In the genomic region with DNA sequence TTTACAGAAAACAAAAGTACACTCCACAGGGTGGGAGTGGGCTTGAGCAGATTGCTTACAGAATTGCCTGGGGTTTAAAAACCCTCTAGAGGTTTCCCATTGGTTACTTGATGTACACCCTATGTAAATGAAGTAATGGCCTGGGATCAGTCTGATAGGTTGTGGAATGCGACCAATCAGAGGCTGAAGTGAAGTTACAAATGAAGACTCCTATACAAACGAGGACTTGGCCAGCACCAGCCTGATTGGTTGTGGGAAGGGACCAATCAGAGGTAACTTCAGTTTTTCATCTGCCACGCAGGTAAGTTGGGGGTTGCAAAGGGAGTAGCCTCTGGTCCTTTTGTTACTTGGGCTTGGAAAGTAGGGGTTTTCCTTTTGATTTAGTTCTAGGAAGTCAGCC, we compare ENCODE assay signal across 31 cellular contexts. TPM values are rescaled to one million over a fixed set of nuclear protein-coding genes. Genes with fewer than 3 reads are reported as not detected.
DNase-seq lines count a peak whose midpoint lies in the region; ATAC-seq, FAIRE-seq and TF ChIP-seq lines count a peak whose summit lies in the region.
"Had no signal": no experiment of that assay in that cellular context is flagged by ENCODE, and none has a peak within 500 bp of the region (broad histone marks: within the 10 kb centered on the region; RNA-seq: fewer than 3 reads in every experiment).

No MANE protein-coding gene starts in this region.

- H3K79me2 ChIP-seq in GM23338 (replicated peaks; ENCODE audit: insufficient read depth) (peaks cover 55% of the 10 kb centered on the region), K562 (ENCODE audit: control insufficient read depth, insufficient read depth, low read length) (peaks cover 68% of the 10 kb centered on the region)

- H3K36me3 Mint-ChIP-seq in GM23338 (ENCODE audit: low read depth): peaks cover 46% of the 10 kb centered on the region
- H3K36me3 Mint-ChIP-seq: natural killer cell had no signal

- TF ChIP-seq POLR2A in K562 (conservative IDR thresholded peaks at IDR 0.05): no peak

- DNase-seq in GM23338 (ENCODE audit: low spot score) (peak; percentile 48), NCI-H82 treated with DMSO at 0.1 percent for 48 hours (lab: John Stamatoyannopoulos, UW; ENCODE audit: unreplicated experiment) (peak; percentile 28), K562 (ENCODE audit: extremely low read depth in 1 of 4, low spot score in 3 of 4) (peak in 3 of 4 experiments; percentile 48 to 76 (median 55)), right atrium auricular region (ENCODE audit: low spot score) (no peak), kidney (no peak), NCI-H2227 treated with DMSO at 0.1 percent for 48 hours (lab: John Stamatoyannopoulos, UW) (no peak)
- DNase-seq: activated B cell treated with CpG ODN at 0.5 μM for 24 hours; activated naive CD4-positive, alpha-beta T cell treated with anti-CD3 and anti-CD28 coated beads for 36 hours; amniotic stem cell; DMS53; dorsolateral prefrontal cortex; natural killer cell; NCI-H1105; NCI-H187 treated with DMSO at 0.1 percent for 48 hours; NCI-H524 treated with DMSO at 0.1 percent for 48 hours; nucleus accumbens; Peyer's patch; psoas muscle; SHP77 treated with DMSO at 0.1 percent for 48 hours; stimulated activated CD4-positive, alpha-beta T cell treated with anti-CD3 and anti-CD28 coated beads, Interleukin-4, amount 100 ng/mL, for 1 hour; tibial artery had no signal

- H3K9me1 ChIP-seq in K562 (ENCODE audit: control insufficient read depth, insufficient read depth, low read length): no peaks in the 10 kb centered on the region

- no peaks in the 10 kb centered on the region for H3F3A ChIP-seq in GM23338 (replicated peaks; ENCODE audit: low read depth)

- peaks cover 4% of the 10 kb centered on the region; the same call in 1 of the 3 replicates for H3K9me3 Mint-ChIP-seq in GM23338
- H3K9me3 Mint-ChIP-seq: activated B cell treated with CpG ODN at 0.5 μM for 24 hours; activated naive CD4-positive, alpha-beta T cell treated with anti-CD3 and anti-CD28 coated beads for 36 hours; natural killer cell had no signal

- peak overlapping the region; percentile 45 for H3K27ac ChIP-seq in 22Rv1
- no peak overlapping the region for H3K27ac ChIP-seq in GM23338 (ENCODE audit: low read depth)
- H3K27ac ChIP-seq in K562 (ENCODE audit: extremely low read depth, low read depth, low read length): no peak overlapping the region
- H3K27ac ChIP-seq in right atrium auricular region: no peak overlapping the region
- H3K27ac ChIP-seq in kidney (ENCODE audit: low read depth in 2 of 2, low read length in 2 of 2): no peak overlapping the region
- H3K27ac ChIP-seq: Peyer's patch, vagina had no signal

- H3K4me1 Mint-ChIP-seq in GM23338: no peaks in the 10 kb centered on the region; the same call in 2 of the 3 replicates

- TF ChIP-seq CTCF in 22Rv1 (IDR thresholded peaks at IDR 0.05) (no peak), GM23338 (conservative IDR thresholded peaks at IDR 0.05; ENCODE audit: low read depth in 2 of 2) (no peak), K562 (IDR thresholded peaks at IDR 0.05 in 2 of 3, conservative IDR thresholded peaks at IDR 0.05 in 1 of 3; ENCODE audit: insufficient read depth in 2 of 3, low read depth in 1 of 3, low read length in 3 of 3) (no peak), right atrium auricular region (IDR thresholded peaks at IDR 0.05) (no peak), kidney (IDR thresholded peaks at IDR 0.05; ENCODE audit: borderline replicate concordance, extremely low read depth, insufficient read depth) (no peak)

- peak; percentile 37 for FAIRE-seq in K562 (lab: Jason Lieb, UNC)
- FAIRE-seq in kidney (lab: Jason Lieb, UNC): no peak
- FAIRE-seq: frontal cortex, G401.6, HepG2 had no signal

- no TSS peak for BruUV-seq in K562 (replicated peaks; lab: Mats Ljungman, UMichigan)

- ATAC-seq in GM23338 (peak; percentile 64), K562 (peak; percentile 87), GM21576 (IDR thresholded peaks at IDR 0.05; ENCODE audit: unreplicated experiment) (no peak)
- ATAC-seq: HepG2, natural killer cell, psoas muscle had no signal

- H3K9me3 ChIP-seq in K562 (replicated peaks; ENCODE audit: control insufficient read depth, insufficient read depth, low read depth, low read length) (peaks cover 5% of the 10 kb centered on the region; the same call in 1 of the 2 replicates), right atrium auricular region (no peaks in the 10 kb centered on the region), kidney (ENCODE audit: control insufficient read depth in 1 of 2, low read length in 2 of 2) (no peaks in the 10 kb centered on the region)
- H3K9me3 ChIP-seq: Peyer's patch, psoas muscle, tibial artery, vagina had no signal

- H3K27me3 Mint-ChIP-seq in GM23338 (ENCODE audit: insufficient read depth, low read depth, poor library complexity): peaks cover 9% of the 10 kb centered on the region
- H3K27me3 Mint-ChIP-seq: activated B cell treated with CpG ODN at 0.5 μM for 24 hours, brain had no signal

- no peak overlapping the region for H3K27ac Mint-ChIP-seq in GM23338
- H3K27ac Mint-ChIP-seq: activated B cell treated with CpG ODN at 0.5 μM for 24 hours; activated naive CD4-positive, alpha-beta T cell treated with anti-CD3 and anti-CD28 coated beads for 36 hours; brain; natural killer cell had no signal

- in situ Hi-C loops in K562 (cut with MboI): no loop called here

- H3K9me2 ChIP-seq in GM23338 (ENCODE audit: insufficient read depth): no peaks in the 10 kb centered on the region

- no peak overlapping the region for H3K4me3 ChIP-seq in GM23338
- no peak overlapping the region for H3K4me3 ChIP-seq in K562
- no peak overlapping the region for H3K4me3 ChIP-seq in right atrium auricular region
- H3K4me3 ChIP-seq in kidney (ENCODE audit: low read length in 2 of 2): no peak overlapping the region
- H3K4me3 ChIP-seq: dorsolateral prefrontal cortex, lung, Peyer's patch, psoas muscle, tibial artery, vagina had no signal

- POLR2A ChIA-PET in K562 (lab: Yijun Ruan, JAX): interaction anchor here (0.8 to 2.7 kb wide), 3 partner anchors 8 to 11 kb away, joined by 3 to 18 read pairs (median 3); partner anchors contain the start of gene EEF2K

- H2AFZ ChIP-seq in GM23338 (no peak overlapping the region), K562 (ENCODE audit: low read depth, low read length) (no peak overlapping the region)

- no peak overlapping the region for H3K9ac ChIP-seq in K562 (ENCODE audit: insufficient read depth in 1 of 2, low read depth in 2 of 2, low read length in 2 of 2)
- H3K9ac ChIP-seq in kidney (ENCODE audit: low read length in 2 of 2): no peak overlapping the region

- H3K4me2 ChIP-seq in GM23338 (no peak overlapping the region), K562 (ENCODE audit: insufficient read depth, low read length) (no peak overlapping the region)

- H4K20me1 ChIP-seq in GM23338 (replicated peaks; ENCODE audit: insufficient read depth) (0 out of 2 replicates have a peak, but pooled peaks cover 4% of the 10 kb centered on the region), K562 (replicated peaks; ENCODE audit: control insufficient read depth, insufficient read depth, low read length) (peaks cover 7% of the 10 kb centered on the region)

- WGBS in K562 (ENCODE audit: insufficient coverage, low coverage, missing lambda C conversion rate): 51% methylated on average over 3 of the region's 3 CpGs

- H3K36me3 ChIP-seq in GM23338 (ENCODE audit: insufficient read depth): no peaks in the 10 kb centered on the region
- H3K36me3 ChIP-seq in K562 (ENCODE audit: control insufficient read depth, insufficient read depth, low read length): peaks cover 56% of the 10 kb centered on the region
- H3K36me3 ChIP-seq in right atrium auricular region: no peaks in the 10 kb centered on the region
- H3K36me3 ChIP-seq in kidney (ENCODE audit: control insufficient read depth in 1 of 2, insufficient read depth in 2 of 2, low read length in 2 of 2): no peaks in the 10 kb centered on the region

- CTCF ChIA-PET in K562 (lab: Yijun Ruan, JAX; ENCODE audit: low intra/inter-chr PET ratio): no interaction called here

- no peak overlapping the region for H3K4me3 Mint-ChIP-seq in GM23338
- H3K4me3 Mint-ChIP-seq: activated B cell treated with CpG ODN at 0.5 μM for 24 hours; activated naive CD4-positive, alpha-beta T cell treated with anti-CD3 and anti-CD28 coated beads for 36 hours; brain; natural killer cell had no signal

- no peak for TF ChIP-seq RAD21 in K562 (CRISPR knock-in tag; conservative IDR thresholded peaks at IDR 0.05 in 1 of 2, IDR thresholded peaks at IDR 0.05 in 1 of 2)

- TF ChIP-seq EP300 in K562 (IDR thresholded peaks at IDR 0.05; ENCODE audit: low read length): no peak

- intact Hi-C loops in K562 (cut with micrococcal nuclease) (no loop called here), kidney (cut with DNase I) (loop anchor here (10.0 kb wide), 1 partner anchor 70 kb away; no protein-coding TSS in a partner anchor)

- H3K4me1 ChIP-seq in GM23338 (ENCODE audit: insufficient read depth): no peaks in the 10 kb centered on the region
- H3K4me1 ChIP-seq in K562 (replicated peaks in 1 of 2; ENCODE audit: control insufficient read depth in 2 of 2, insufficient read depth in 2 of 2, low read length in 2 of 2): peaks cover 23 to 32% of the 10 kb centered on the region in 2 experiments
- H3K4me1 ChIP-seq in right atrium auricular region: peaks cover 0 to 66% of the 10 kb centered on the region in 2 donors
- H3K4me1 ChIP-seq in kidney (ENCODE audit: control insufficient read depth in 1 of 2, insufficient read depth in 1 of 2, low read depth in 1 of 2, low read length in 2 of 2): no peaks in the 10 kb centered on the region

- no peaks in the 10 kb centered on the region for H3K27me3 ChIP-seq in GM23338 (ENCODE audit: insufficient read depth)
- H3K27me3 ChIP-seq in K562 (ENCODE audit: control insufficient read depth in 2 of 2, insufficient read depth in 2 of 2, low read length in 2 of 2): no peaks in the 10 kb centered on the region
- H3K27me3 ChIP-seq in right atrium auricular region: no peaks in the 10 kb centered on the region
- H3K27me3 ChIP-seq: dorsolateral prefrontal cortex, Peyer's patch, tibial artery, vagina had no signal

RNA-seq across cellular contexts. Expression of gene EEF2K, which starts 8.8 kb away (rescaled TPM):
- total RNA-seq in GM23338 (2014; rRNA removed; shearing (Covaris generic)): 23.9 and 26.8 TPM in 2 replicates
- polyA plus RNA-seq in GM23338 (2016; fragmentation: Nextera tagmentation; extraction: Ambion mirVana) (5.4 and 5.7 TPM in 2 replicates), K562 (2011; rRNA removed) (12.2 and 13.7 TPM in 2 replicates), K562 (2014; fragmentation: Illumina TruSeq; extraction: Trizol) (23.0 and 26.3 TPM in 2 replicates), K562 (2014; fragmentation: Nextera tagmentation; extraction: Ambion mirVana) (1 to 10 TPM; 3.0 to 3.4 TPM), K562 (2014; rRNA removed) (11.3 and 15.3 TPM in 2 replicates), kidney (ENCODE audit: insufficient read depth, low read depth, low replicate concordance) (2.8 TPM)
- 80.4 and 136 TPM in 2 replicates for total RNA-seq in K562 (2011; cell fraction: chromatin; rRNA removed; ENCODE audit: low replicate concordance)
- 75.0 and 81.5 TPM in 2 replicates for total RNA-seq in K562 (2011; cell fraction: nucleolus; rRNA removed)
- total RNA-seq in K562 (2011; cell fraction: nucleoplasm; rRNA removed): 92.4 and 163 TPM in 2 replicates
- total RNA-seq in K562 (2014; rRNA removed) (13.1 and 14.8 TPM in 2 replicates), K562 (2014; rRNA removed; fragmentation: Illumina TruSeq; extraction: Trizol) (14.6 and 18.3 TPM in 2 replicates), K562 (2015; rRNA removed; fragmentation: Illumina TruSeq; extraction: Trizol) (12.1 and 12.9 TPM in 2 replicates), K562 (2021) (33.7 and 35.2 TPM in 2 replicates), right atrium auricular region (10 to 100 TPM; 12.9 to 18.9 TPM), kidney (28.1 TPM)
- polyA plus RNA-seq in K562 (2011; cell fraction: cytosol; rRNA removed): 20.2 and 20.3 TPM in 2 replicates
- polyA plus RNA-seq in K562 (2011; cell fraction: nucleus; rRNA removed): 32.2 and 38.1 TPM in 2 replicates
- 10.6 and 18.8 TPM in 2 replicates for polyA plus RNA-seq in K562 (2012)
- polyA minus RNA-seq in K562 (2011; rRNA and poly(A)+ RNA removed): 29.6 and 31.7 TPM in 2 replicates
- 28.4 and 40.3 TPM in 2 replicates for polyA minus RNA-seq in K562 (2011; cell fraction: cytosol; rRNA and poly(A)+ RNA removed)
- 12.3 and 15.8 TPM in 2 replicates for polyA minus RNA-seq in K562 (2011; cell fraction: nucleus; rRNA and poly(A)+ RNA removed)

RNA-seq across cellular contexts. Expression of gene SDR42E2, which starts 52.6 kb away (rescaled TPM):
- total RNA-seq in GM23338 (2014; rRNA removed; shearing (Covaris generic)): 0.08 TPM in 1 of 2 replicates, not detected in the other
- polyA plus RNA-seq in GM23338 (2016; fragmentation: Nextera tagmentation; extraction: Ambion mirVana): 0.15 and 0.26 TPM in 2 replicates
- 0.28 TPM in 1 of 2 replicates, not detected in the other for total RNA-seq in K562 (2011; cell fraction: chromatin; rRNA removed; ENCODE audit: low replicate concordance)
- 0.13 TPM in 1 of 2 replicates, not detected in the other for total RNA-seq in K562 (2011; cell fraction: nucleolus; rRNA removed)
- total RNA-seq in K562 (2011; cell fraction: nucleoplasm; rRNA removed): 0.22 and 0.53 TPM in 2 replicates
- not detected in 2 replicates for total RNA-seq in K562 (2014; rRNA removed)
- total RNA-seq in K562 (2014; rRNA removed; fragmentation: Illumina TruSeq; extraction: Trizol): not detected in 2 replicates
- total RNA-seq in K562 (2015; rRNA removed; fragmentation: Illumina TruSeq; extraction: Trizol): 0.07 TPM in 1 of 2 replicates, not detected in the other
- total RNA-seq in K562 (2021): not detected in 2 replicates
- polyA plus RNA-seq in K562 (2011; rRNA removed): 0.03 and 0.08 TPM in 2 replicates
- polyA plus RNA-seq in K562 (2011; cell fraction: cytosol; rRNA removed): 0.03 TPM in 1 of 2 replicates, not detected in the other
- 0.06 and 0.09 TPM in 2 replicates for polyA plus RNA-seq in K562 (2011; cell fraction: nucleus; rRNA removed)
- polyA plus RNA-seq in K562 (2012): 0.04 and 0.07 TPM in 2 replicates
- 0.04 TPM in 1 of 2 replicates, not detected in the other for polyA plus RNA-seq in K562 (2014; fragmentation: Illumina TruSeq; extraction: Trizol)
- polyA plus RNA-seq in K562 (2014; fragmentation: Nextera tagmentation; extraction: Ambion mirVana): under 1 TPM; 0.04 to 0.06 TPM
- not detected in 2 replicates for polyA plus RNA-seq in K562 (2014; rRNA removed)
- not detected in 2 replicates for polyA minus RNA-seq in K562 (2011; rRNA and poly(A)+ RNA removed)
- polyA minus RNA-seq in K562 (2011; cell fraction: cytosol; rRNA and poly(A)+ RNA removed): not detected in 2 replicates
- polyA minus RNA-seq in K562 (2011; cell fraction: nucleus; rRNA and poly(A)+ RNA removed): 0.22 and 0.27 TPM in 2 replicates
- not detected for total RNA-seq in right atrium auricular region
- not detected for total RNA-seq in kidney
- not detected for polyA plus RNA-seq in kidney (ENCODE audit: insufficient read depth, low read depth, low replicate concordance)
- total RNA-seq: cerebellum, frontal cortex, Peyer's patch, vagina had no signal
- polyA plus RNA-seq: BJ had no signal

Comparison
In these comparisons a context has a peak if more than half of its experiments do, and no peak if none do; other contexts are left out.
1. DNase-seq: peak in GM23338 (single experiment), NCI-H82 treated with DMSO at 0.1 percent for 48 hours (single experiment) and K562 (3 of 4); none in right atrium auricular region (single experiment), kidney (single experiment) and NCI-H2227 treated with DMSO at 0.1 percent for 48 hours (single experiment).